In the genomic region with DNA sequence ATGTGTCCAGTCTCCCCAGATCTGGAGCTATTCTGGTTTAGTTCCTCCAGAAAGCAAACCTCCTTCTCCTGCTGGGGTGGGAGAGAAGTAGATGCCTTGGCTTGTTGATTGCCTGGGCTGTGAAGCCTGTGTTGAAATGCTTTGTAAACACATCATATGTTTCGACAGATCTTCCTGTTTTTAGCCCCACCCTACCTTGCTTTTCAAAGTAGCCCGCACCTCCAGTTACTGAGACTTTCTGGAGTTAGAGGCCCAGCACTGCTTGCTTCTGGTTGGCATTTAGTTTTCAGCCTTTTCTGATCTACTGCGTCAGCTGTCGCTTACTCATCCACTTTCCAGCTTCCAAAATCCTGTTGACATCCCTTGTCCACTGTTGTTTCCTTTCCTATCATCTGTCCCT, we compare ENCODE assay signal across 1 cellular context.
TF ChIP-seq lines count a peak whose summit lies in the region.

No MANE protein-coding gene starts in this region.

TF ChIP-seq in HepG2, 621 proteins besides CTCF, POLR2A, EP300 and RAD21 (continues in another document):
- TF ChIP-seq, protein P1, sequence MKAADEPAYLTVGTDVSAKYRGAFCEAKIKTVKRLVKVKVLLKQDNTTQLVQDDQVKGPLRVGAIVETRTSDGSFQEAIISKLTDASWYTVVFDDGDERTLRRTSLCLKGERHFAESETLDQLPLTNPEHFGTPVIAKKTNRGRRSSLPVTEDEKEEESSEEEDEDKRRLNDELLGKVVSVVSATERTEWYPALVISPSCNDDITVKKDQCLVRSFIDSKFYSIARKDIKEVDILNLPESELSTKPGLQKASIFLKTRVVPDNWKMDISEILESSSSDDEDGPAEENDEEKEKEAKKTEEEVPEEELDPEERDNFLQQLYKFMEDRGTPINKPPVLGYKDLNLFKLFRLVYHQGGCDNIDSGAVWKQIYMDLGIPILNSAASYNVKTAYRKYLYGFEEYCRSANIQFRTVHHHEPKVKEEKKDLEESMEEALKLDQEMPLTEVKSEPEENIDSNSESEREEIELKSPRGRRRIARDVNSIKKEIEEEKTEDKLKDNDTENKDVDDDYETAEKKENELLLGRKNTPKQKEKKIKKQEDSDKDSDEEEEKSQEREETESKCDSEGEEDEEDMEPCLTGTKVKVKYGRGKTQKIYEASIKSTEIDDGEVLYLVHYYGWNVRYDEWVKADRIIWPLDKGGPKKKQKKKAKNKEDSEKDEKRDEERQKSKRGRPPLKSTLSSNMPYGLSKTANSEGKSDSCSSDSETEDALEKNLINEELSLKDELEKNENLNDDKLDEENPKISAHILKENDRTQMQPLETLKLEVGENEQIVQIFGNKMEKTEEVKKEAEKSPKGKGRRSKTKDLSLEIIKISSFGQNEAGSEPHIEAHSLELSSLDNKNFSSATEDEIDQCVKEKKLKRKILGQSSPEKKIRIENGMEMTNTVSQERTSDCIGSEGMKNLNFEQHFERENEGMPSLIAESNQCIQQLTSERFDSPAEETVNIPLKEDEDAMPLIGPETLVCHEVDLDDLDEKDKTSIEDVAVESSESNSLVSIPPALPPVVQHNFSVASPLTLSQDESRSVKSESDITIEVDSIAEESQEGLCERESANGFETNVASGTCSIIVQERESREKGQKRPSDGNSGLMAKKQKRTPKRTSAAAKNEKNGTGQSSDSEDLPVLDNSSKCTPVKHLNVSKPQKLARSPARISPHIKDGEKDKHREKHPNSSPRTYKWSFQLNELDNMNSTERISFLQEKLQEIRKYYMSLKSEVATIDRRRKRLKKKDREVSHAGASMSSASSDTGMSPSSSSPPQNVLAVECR (CRISPR knock-in tag; IDR thresholded peaks at IDR 0.05; ENCODE audit: borderline replicate concordance), result peak; percentile 20; the same call in 1 of the 2 replicates
- TF ChIP-seq KMT2B (CRISPR knock-in tag; IDR thresholded peaks at IDR 0.05) (no peak), PCBP1 (IDR thresholded peaks at IDR 0.05; ENCODE audit: borderline replicate concordance, low read depth, low read length) (no peak), SOX5 (CRISPR knock-in tag; IDR thresholded peaks at IDR 0.05; ENCODE audit: borderline replicate concordance) (peak; percentile 45; the same call in 1 of the 2 replicates), MIXL1 (CRISPR knock-in tag; IDR thresholded peaks at IDR 0.05) (0 out of 2 replicates have a peak, but pooled peaks have one; percentile 15), MTA1 (CRISPR knock-in tag; IDR thresholded peaks at IDR 0.05; ENCODE audit: borderline replicate concordance) (no peak), ZNF260 (CRISPR knock-in tag; IDR thresholded peaks at IDR 0.05; ENCODE audit: borderline replicate concordance, low read depth) (no peak), CENPX (CRISPR knock-in tag; IDR thresholded peaks at IDR 0.05) (no peak), ZNF83 (CRISPR knock-in tag; IDR thresholded peaks at IDR 0.05; ENCODE audit: borderline replicate concordance) (no peak), GATAD2A (CRISPR knock-in tag; IDR thresholded peaks at IDR 0.05) (peak; percentile 94), ZIK1 (CRISPR knock-in tag; IDR thresholded peaks at IDR 0.05; ENCODE audit: borderline replicate concordance, low read depth) (no peak), RAD51 (IDR thresholded peaks at IDR 0.05; ENCODE audit: borderline replicate concordance) (no peak), SALL1 (CRISPR knock-in tag; IDR thresholded peaks at IDR 0.05) (peak; percentile 67), ZMAT3 (CRISPR knock-in tag; conservative IDR thresholded peaks at IDR 0.05) (no peak), ZNF350 (CRISPR knock-in tag; IDR thresholded peaks at IDR 0.05; ENCODE audit: borderline replicate concordance, low read depth) (no peak), ELF1 (CRISPR knock-in tag; IDR thresholded peaks at IDR 0.05) (no peak), WIZ (CRISPR knock-in tag; IDR thresholded peaks at IDR 0.05) (no peak), KLF11 (CRISPR knock-in tag; IDR thresholded peaks at IDR 0.05) (no peak), ZC3H4 (CRISPR knock-in tag; IDR thresholded peaks at IDR 0.05; ENCODE audit: borderline replicate concordance) (no peak), MED13 (CRISPR knock-in tag; IDR thresholded peaks at IDR 0.05) (no peak), HCFC1 (IDR thresholded peaks at IDR 0.05; ENCODE audit: low read depth, low read length) (no peak), NFATC3 (CRISPR knock-in tag; IDR thresholded peaks at IDR 0.05) (no peak), GTF2F1 (IDR thresholded peaks at IDR 0.05; ENCODE audit: low read length) (no peak), YY1 (IDR thresholded peaks at IDR 0.05; ENCODE audit: insufficient read depth, insufficient replicate concordance, low read depth, low read length) (no peak), PITX1 (CRISPR knock-in tag; IDR thresholded peaks at IDR 0.05) (no peak), ZMYM3 (CRISPR knock-in tag; IDR thresholded peaks at IDR 0.05) (no peak), SKI (IDR thresholded peaks at IDR 0.05; ENCODE audit: partially characterized antibody) (no peak), KDM2A (CRISPR knock-in tag; IDR thresholded peaks at IDR 0.05; ENCODE audit: borderline replicate concordance, low read depth) (0 out of 2 replicates have a peak, but pooled peaks have one; percentile 34), DNMT3B (CRISPR knock-in tag; conservative IDR thresholded peaks at IDR 0.05) (no peak), TCF7L2 (IDR thresholded peaks at IDR 0.05; ENCODE audit: low read depth, low read length) (no peak), ZNF101 (CRISPR knock-in tag; IDR thresholded peaks at IDR 0.05; ENCODE audit: borderline replicate concordance, low read depth) (no peak), GABPA (IDR thresholded peaks at IDR 0.05; ENCODE audit: low read depth, low read length) (no peak), GABPA (CRISPR knock-in tag; IDR thresholded peaks at IDR 0.05; ENCODE audit: low read depth) (no peak), SAP130 (CRISPR knock-in tag; IDR thresholded peaks at IDR 0.05; ENCODE audit: low read depth) (peak; percentile 56; the same call in 1 of the 2 replicates), RFX1 (IDR thresholded peaks at IDR 0.05) (no peak), RXRA (CRISPR knock-in tag; IDR thresholded peaks at IDR 0.05) (no peak), MED8 (CRISPR knock-in tag; IDR thresholded peaks at IDR 0.05; ENCODE audit: insufficient replicate concordance) (no peak), ZNF331 (CRISPR knock-in tag; IDR thresholded peaks at IDR 0.05) (no peak), ZNF44 (CRISPR knock-in tag; IDR thresholded peaks at IDR 0.05) (no peak), FOXC1 (CRISPR knock-in tag; IDR thresholded peaks at IDR 0.05; ENCODE audit: borderline replicate concordance) (no peak), ISL2 (CRISPR knock-in tag; IDR thresholded peaks at IDR 0.05) (peak; percentile 59; the same call in 1 of the 2 replicates), ZNF761 (CRISPR knock-in tag; conservative IDR thresholded peaks at IDR 0.05) (no peak), ZNF672 (CRISPR knock-in tag; IDR thresholded peaks at IDR 0.05) (no peak)
- TF ChIP-seq, protein P2, sequence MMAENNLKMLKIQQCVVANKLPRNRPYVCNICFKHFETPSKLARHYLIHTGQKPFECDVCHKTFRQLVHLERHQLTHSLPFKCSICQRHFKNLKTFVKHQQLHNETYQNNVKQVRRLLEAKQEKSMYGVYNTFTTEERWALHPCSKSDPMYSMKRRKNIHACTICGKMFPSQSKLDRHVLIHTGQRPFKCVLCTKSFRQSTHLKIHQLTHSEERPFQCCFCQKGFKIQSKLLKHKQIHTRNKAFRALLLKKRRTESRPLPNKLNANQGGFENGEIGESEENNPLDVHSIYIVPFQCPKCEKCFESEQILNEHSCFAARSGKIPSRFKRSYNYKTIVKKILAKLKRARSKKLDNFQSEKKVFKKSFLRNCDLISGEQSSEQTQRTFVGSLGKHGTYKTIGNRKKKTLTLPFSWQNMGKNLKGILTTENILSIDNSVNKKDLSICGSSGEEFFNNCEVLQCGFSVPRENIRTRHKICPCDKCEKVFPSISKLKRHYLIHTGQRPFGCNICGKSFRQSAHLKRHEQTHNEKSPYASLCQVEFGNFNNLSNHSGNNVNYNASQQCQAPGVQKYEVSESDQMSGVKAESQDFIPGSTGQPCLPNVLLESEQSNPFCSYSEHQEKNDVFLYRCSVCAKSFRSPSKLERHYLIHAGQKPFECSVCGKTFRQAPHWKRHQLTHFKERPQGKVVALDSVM (CRISPR knock-in tag; IDR thresholded peaks at IDR 0.05), result no peak
- TF ChIP-seq, protein P3, sequence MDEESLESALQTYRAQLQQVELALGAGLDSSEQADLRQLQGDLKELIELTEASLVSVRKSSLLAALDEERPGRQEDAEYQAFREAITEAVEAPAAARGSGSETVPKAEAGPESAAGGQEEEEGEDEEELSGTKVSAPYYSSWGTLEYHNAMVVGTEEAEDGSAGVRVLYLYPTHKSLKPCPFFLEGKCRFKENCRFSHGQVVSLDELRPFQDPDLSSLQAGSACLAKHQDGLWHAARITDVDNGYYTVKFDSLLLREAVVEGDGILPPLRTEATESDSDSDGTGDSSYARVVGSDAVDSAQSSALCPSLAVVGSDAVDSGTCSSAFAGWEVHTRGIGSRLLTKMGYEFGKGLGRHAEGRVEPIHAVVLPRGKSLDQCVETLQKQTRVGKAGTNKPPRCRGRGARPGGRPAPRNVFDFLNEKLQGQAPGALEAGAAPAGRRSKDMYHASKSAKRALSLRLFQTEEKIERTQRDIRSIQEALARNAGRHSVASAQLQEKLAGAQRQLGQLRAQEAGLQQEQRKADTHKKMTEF (CRISPR knock-in tag; IDR thresholded peaks at IDR 0.05), result peak; percentile 69; the same call in 1 of the 2 replicates
- TF ChIP-seq, protein P4, sequence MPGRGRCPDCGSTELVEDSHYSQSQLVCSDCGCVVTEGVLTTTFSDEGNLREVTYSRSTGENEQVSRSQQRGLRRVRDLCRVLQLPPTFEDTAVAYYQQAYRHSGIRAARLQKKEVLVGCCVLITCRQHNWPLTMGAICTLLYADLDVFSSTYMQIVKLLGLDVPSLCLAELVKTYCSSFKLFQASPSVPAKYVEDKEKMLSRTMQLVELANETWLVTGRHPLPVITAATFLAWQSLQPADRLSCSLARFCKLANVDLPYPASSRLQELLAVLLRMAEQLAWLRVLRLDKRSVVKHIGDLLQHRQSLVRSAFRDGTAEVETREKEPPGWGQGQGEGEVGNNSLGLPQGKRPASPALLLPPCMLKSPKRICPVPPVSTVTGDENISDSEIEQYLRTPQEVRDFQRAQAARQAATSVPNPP (CRISPR knock-in tag; IDR thresholded peaks at IDR 0.05), result no peak
- TF ChIP-seq, protein P5, sequence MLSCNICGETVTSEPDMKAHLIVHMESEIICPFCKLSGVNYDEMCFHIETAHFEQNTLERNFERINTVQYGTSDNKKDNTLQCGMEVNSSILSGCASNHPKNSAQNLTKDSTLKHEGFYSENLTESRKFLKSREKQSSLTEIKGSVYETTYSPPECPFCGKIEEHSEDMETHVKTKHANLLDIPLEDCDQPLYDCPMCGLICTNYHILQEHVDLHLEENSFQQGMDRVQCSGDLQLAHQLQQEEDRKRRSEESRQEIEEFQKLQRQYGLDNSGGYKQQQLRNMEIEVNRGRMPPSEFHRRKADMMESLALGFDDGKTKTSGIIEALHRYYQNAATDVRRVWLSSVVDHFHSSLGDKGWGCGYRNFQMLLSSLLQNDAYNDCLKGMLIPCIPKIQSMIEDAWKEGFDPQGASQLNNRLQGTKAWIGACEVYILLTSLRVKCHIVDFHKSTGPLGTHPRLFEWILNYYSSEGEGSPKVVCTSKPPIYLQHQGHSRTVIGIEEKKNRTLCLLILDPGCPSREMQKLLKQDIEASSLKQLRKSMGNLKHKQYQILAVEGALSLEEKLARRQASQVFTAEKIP (CRISPR knock-in tag; IDR thresholded peaks at IDR 0.05; ENCODE audit: borderline replicate concordance), result no peak
- TF ChIP-seq, protein P6, sequence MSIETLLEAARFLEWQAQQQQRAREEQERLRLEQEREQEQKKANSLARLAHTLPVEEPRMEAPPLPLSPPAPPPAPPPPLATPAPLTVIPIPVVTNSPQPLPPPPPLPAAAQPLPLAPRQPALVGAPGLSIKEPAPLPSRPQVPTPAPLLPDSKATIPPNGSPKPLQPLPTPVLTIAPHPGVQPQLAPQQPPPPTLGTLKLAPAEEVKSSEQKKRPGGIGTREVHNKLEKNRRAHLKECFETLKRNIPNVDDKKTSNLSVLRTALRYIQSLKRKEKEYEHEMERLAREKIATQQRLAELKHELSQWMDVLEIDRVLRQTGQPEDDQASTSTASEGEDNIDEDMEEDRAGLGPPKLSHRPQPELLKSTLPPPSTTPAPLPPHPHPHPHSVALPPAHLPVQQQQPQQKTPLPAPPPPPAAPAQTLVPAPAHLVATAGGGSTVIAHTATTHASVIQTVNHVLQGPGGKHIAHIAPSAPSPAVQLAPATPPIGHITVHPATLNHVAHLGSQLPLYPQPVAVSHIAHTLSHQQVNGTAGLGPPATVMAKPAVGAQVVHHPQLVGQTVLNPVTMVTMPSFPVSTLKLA (IDR thresholded peaks at IDR 0.05), result no peak
- TF ChIP-seq, protein P7, sequence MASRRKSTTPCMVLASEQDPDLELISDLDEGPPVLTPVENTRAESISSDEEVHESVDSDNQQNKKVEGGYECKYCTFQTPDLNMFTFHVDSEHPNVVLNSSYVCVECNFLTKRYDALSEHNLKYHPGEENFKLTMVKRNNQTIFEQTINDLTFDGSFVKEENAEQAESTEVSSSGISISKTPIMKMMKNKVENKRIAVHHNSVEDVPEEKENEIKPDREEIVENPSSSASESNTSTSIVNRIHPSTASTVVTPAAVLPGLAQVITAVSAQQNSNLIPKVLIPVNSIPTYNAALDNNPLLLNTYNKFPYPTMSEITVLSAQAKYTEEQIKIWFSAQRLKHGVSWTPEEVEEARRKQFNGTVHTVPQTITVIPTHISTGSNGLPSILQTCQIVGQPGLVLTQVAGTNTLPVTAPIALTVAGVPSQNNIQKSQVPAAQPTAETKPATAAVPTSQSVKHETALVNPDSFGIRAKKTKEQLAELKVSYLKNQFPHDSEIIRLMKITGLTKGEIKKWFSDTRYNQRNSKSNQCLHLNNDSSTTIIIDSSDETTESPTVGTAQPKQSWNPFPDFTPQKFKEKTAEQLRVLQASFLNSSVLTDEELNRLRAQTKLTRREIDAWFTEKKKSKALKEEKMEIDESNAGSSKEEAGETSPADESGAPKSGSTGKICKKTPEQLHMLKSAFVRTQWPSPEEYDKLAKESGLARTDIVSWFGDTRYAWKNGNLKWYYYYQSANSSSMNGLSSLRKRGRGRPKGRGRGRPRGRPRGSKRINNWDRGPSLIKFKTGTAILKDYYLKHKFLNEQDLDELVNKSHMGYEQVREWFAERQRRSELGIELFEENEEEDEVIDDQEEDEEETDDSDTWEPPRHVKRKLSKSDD (CRISPR knock-in tag; IDR thresholded peaks at IDR 0.05; ENCODE audit: low read depth), result no peak
- TF ChIP-seq, protein P8, sequence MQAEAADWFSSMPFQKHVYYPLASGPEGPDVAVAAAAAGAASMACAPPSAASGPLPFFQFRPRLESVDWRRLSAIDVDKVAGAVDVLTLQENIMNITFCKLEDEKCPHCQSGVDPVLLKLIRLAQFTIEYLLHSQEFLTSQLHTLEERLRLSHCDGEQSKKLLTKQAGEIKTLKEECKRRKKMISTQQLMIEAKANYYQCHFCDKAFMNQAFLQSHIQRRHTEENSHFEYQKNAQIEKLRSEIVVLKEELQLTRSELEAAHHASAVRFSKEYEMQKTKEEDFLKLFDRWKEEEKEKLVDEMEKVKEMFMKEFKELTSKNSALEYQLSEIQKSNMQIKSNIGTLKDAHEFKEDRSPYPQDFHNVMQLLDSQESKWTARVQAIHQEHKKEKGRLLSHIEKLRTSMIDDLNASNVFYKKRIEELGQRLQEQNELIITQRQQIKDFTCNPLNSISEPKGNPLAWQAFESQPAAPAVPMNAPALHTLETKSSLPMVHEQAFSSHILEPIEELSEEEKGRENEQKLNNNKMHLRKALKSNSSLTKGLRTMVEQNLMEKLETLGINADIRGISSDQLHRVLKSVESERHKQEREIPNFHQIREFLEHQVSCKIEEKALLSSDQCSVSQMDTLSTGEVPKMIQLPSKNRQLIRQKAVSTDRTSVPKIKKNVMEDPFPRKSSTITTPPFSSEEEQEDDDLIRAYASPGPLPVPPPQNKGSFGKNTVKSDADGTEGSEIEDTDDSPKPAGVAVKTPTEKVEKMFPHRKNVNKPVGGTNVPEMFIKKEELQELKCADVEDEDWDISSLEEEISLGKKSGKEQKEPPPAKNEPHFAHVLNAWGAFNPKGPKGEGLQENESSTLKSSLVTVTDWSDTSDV (CRISPR knock-in tag; IDR thresholded peaks at IDR 0.05), result no peak
